Comparison of ENCODE assay signal across 17 cellular contexts in the genomic region with DNA sequence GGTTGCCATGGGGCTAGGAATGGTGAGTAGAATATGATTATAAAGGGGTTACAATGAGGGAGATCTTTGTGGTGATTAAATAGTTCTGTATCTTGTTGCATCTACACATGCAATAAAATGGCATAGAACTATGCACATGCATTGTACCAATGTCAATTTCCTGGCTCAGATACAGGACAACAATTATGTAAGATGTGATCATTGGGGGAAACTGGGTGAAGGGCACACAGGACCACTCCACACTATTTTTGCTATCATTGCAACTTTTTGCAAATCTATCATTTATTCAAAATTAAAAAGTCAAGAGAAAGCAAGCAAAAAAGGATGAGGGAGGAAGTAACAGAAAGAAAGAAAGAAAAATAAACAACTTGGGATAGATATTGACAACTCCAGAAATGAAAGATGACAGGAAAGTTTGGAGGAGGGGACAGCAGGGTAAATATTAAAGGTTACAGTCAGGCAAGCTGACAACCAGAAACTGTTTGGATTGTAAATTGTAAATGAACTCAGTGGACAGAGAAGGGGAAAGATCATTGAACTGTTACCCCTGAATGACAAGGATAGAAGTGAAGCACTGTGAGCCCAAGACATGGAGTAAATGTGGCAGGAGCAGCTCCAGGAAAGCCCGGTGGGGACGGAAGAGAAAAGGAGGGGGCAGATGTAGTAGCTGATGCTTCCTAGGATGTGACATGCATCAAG.
DNase-seq lines count a peak whose midpoint lies in the region; ATAC-seq and TF ChIP-seq lines count a peak whose summit lies in the region.
"Had no signal": no experiment of that assay in that cellular context is flagged by ENCODE, and none has a peak within 500 bp of the region (broad histone marks: within the 10 kb centered on the region; RNA-seq: fewer than 3 reads in every experiment).

No MANE protein-coding gene starts in this region.

- TF ChIP-seq POLR2A in esophagus muscularis mucosa (IDR thresholded peaks at IDR 0.05; ENCODE audit: low read depth): no peak

- H3K9ac ChIP-seq in GM23248 (no peak overlapping the region), liver (ENCODE audit: low read depth in 1 of 2, low read length in 2 of 2) (no peak overlapping the region)

- H3K79me2 ChIP-seq in GM23248 (ENCODE audit: insufficient read depth): no peaks in the 10 kb centered on the region

- no peaks in the 10 kb centered on the region for H4K20me1 ChIP-seq in GM23248 (ENCODE audit: insufficient read depth)

- H3K9me3 ChIP-seq in GM23248 (ENCODE audit: low read depth): no peaks in the 10 kb centered on the region
- no peaks in the 10 kb centered on the region for H3K9me3 ChIP-seq in liver (ENCODE audit: control insufficient read depth in 4 of 4, low read length in 3 of 4)
- H3K9me3 ChIP-seq in esophagus muscularis mucosa: no peaks in the 10 kb centered on the region

- ATAC-seq in activated T-cell treated with anti-CD3 and anti-CD28 coated beads, Interleukin-2, amount 50 U/mL, for 72 hours (replicated peaks in 1 of 2): no peak
- ATAC-seq: GM23338 had no signal

- H3K36me3 ChIP-seq in GM23248 (ENCODE audit: low read depth): no peaks in the 10 kb centered on the region
- H3K36me3 ChIP-seq in liver (ENCODE audit: control insufficient read depth in 4 of 4, insufficient read depth in 3 of 4, low read depth in 1 of 4, low read length in 3 of 4): no peaks in the 10 kb centered on the region
- no peaks in the 10 kb centered on the region for H3K36me3 ChIP-seq in esophagus muscularis mucosa

- no peak for DNase-seq in activated T-cell treated with anti-CD3 and anti-CD28 coated beads, Interleukin-2, amount 50 U/mL, for 72 hours
- DNase-seq in activated T-cell treated with anti-CD3 and anti-CD28 coated beads for 4 hours (no peak), GM23248 (no peak), COLO829 (ENCODE audit: low spot score) (no peak), esophagus muscularis mucosa (ENCODE audit: extremely low spot score) (no peak), NCI-H2196 (lab: John Stamatoyannopoulos, UW; ENCODE audit: unreplicated experiment) (no peak)
- DNase-seq in activated T-helper 1 cell treated with anti-CD3 and anti-CD28 coated beads, Interleukin-12 subunit alpha, Interleukin-12 subunit beta, Interleukin-2, Interleukin-4 antibody, amounts not matched to agents 30 ng/mL and 10 ng/mL and 1 ng/mL, durations not matched to agents 14 hours and 24 hours and 36 hours (ENCODE audit: low spot score): no peak
- DNase-seq: CD8-positive, alpha-beta memory T cell; DMS 273 treated with DMSO at 0.1 percent for 48 hours; KG1; NCI-H1092; NCI-H1930; NCI-H2171; NCI-H82 had no signal

- no peak overlapping the region for H3K4me2 ChIP-seq in GM23248 (ENCODE audit: unreplicated experiment)
- H3K4me2 ChIP-seq: GM23338 had no signal

- peaks cover 3 to 4% of the 10 kb centered on the region in 2 donors for H3K9me3 Mint-ChIP-seq in activated T-cell treated with anti-CD3 and anti-CD28 coated beads, Interleukin-2, amount 50 U/mL, for 72 hours
- H3K9me3 Mint-ChIP-seq in activated T-helper 1 cell treated with anti-CD3 and anti-CD28 coated beads, Interleukin-12 subunit alpha, Interleukin-12 subunit beta, Interleukin-2, Interleukin-4 antibody, amounts not matched to agents 30 ng/mL and 10 ng/mL and 1 ng/mL, durations not matched to agents 14 hours and 24 hours and 36 hours: peaks cover 6% of the 10 kb centered on the region
- H3K9me3 Mint-ChIP-seq: CD8-positive, alpha-beta memory T cell had no signal

- in situ Hi-C loops in GM23248 (cut with MboI): no loop called here

- TF ChIP-seq CTCF in liver (IDR thresholded peaks at IDR 0.05; ENCODE audit: low read depth, low read length, missing input control) (no peak), esophagus muscularis mucosa (IDR thresholded peaks at IDR 0.05) (no peak)

- TF ChIP-seq RAD21 in liver (IDR thresholded peaks at IDR 0.05): no peak

- 93 to 94% methylated on average over 2 of the region's 2 CpGs for WGBS in GM23248 (ENCODE audit: low coverage in 1 of 2, low lambda C conversion rate in 2 of 2, missing lambda C conversion rate in 2 of 2), 2 experiments
- 33% methylated on average over 2 of the region's 2 CpGs for WGBS in liver
- WGBS in esophagus muscularis mucosa: 81% methylated on average over 2 of the region's 2 CpGs

- H2AFZ ChIP-seq in GM23248: no peak overlapping the region
- H2AFZ ChIP-seq: GM23338 had no signal

- H3K36me3 Mint-ChIP-seq in activated T-cell treated with anti-CD3 and anti-CD28 coated beads, Interleukin-2, amount 50 U/mL, for 72 hours (ENCODE audit: insufficient read depth in 2 of 2): peaks cover 4 to 10% of the 10 kb centered on the region in 2 donors
- peaks cover 14% of the 10 kb centered on the region for H3K36me3 Mint-ChIP-seq in activated T-helper 1 cell treated with anti-CD3 and anti-CD28 coated beads, Interleukin-12 subunit alpha, Interleukin-12 subunit beta, Interleukin-2, Interleukin-4 antibody, amounts not matched to agents 30 ng/mL and 10 ng/mL and 1 ng/mL, durations not matched to agents 14 hours and 24 hours and 36 hours (ENCODE audit: low read depth)

- H3K4me3 ChIP-seq in GM23248 (no peak overlapping the region), liver (ENCODE audit: low read depth in 1 of 3, low read length in 3 of 3) (no peak overlapping the region), esophagus muscularis mucosa (no peak overlapping the region)
- H3K4me3 ChIP-seq: GM23338 had no signal

- H3K4me1 Mint-ChIP-seq in activated T-cell treated with anti-CD3 and anti-CD28 coated beads, Interleukin-2, amount 50 U/mL, for 72 hours (ENCODE audit: low read depth): peaks cover 91% of the 10 kb centered on the region
- H3K4me1 Mint-ChIP-seq in activated T-helper 1 cell treated with anti-CD3 and anti-CD28 coated beads, Interleukin-12 subunit alpha, Interleukin-12 subunit beta, Interleukin-2, Interleukin-4 antibody, amounts not matched to agents 30 ng/mL and 10 ng/mL and 1 ng/mL, durations not matched to agents 14 hours and 24 hours and 36 hours (ENCODE audit: low read depth): peaks cover 73% of the 10 kb centered on the region
- H3K4me1 Mint-ChIP-seq: GM23338 had no signal

- peak overlapping the region; percentile 91 for H3K27ac Mint-ChIP-seq in activated T-cell treated with anti-CD3 and anti-CD28 coated beads, Interleukin-2, amount 50 U/mL, for 72 hours
- H3K27ac Mint-ChIP-seq in activated T-helper 1 cell treated with anti-CD3 and anti-CD28 coated beads, Interleukin-12 subunit alpha, Interleukin-12 subunit beta, Interleukin-2, Interleukin-4 antibody, amounts not matched to agents 30 ng/mL and 10 ng/mL and 1 ng/mL, durations not matched to agents 14 hours and 24 hours and 36 hours: peak overlapping the region; percentile 54
- H3K27ac Mint-ChIP-seq: GM23338 had no signal

- no peaks in the 10 kb centered on the region for H3K27me3 Mint-ChIP-seq in activated T-cell treated with anti-CD3 and anti-CD28 coated beads, Interleukin-2, amount 50 U/mL, for 72 hours (ENCODE audit: low read depth)
- H3K27me3 Mint-ChIP-seq in activated T-helper 1 cell treated with anti-CD3 and anti-CD28 coated beads, Interleukin-12 subunit alpha, Interleukin-12 subunit beta, Interleukin-2, Interleukin-4 antibody, amounts not matched to agents 30 ng/mL and 10 ng/mL and 1 ng/mL, durations not matched to agents 14 hours and 24 hours and 36 hours (ENCODE audit: insufficient read depth): no peaks in the 10 kb centered on the region

- H3K4me1 ChIP-seq in GM23248 (ENCODE audit: insufficient read depth): peaks cover 25% of the 10 kb centered on the region
- H3K4me1 ChIP-seq in liver (ENCODE audit: control insufficient read depth in 4 of 4, insufficient read depth in 4 of 4, low read length in 3 of 4): peaks cover 0 to 16% (median 12%) of the 10 kb centered on the region in 4 donors
- peaks cover 0 to 7% (median 3%) of the 10 kb centered on the region in 4 donors for H3K4me1 ChIP-seq in esophagus muscularis mucosa

- intact Hi-C loops in activated T-helper 1 cell treated with anti-CD3 and anti-CD28 coated beads, Interleukin-12 subunit alpha, Interleukin-12 subunit beta, Interleukin-2, Interleukin-4 antibody, amounts not matched to agents 30 ng/mL and 10 ng/mL and 1 ng/mL, durations not matched to agents 14 hours and 24 hours and 36 hours (cut with micrococcal nuclease): loop anchor here (5.0 kb wide), 2 partner anchors 41 to 534 kb away; no protein-coding TSS in a partner anchor
- intact Hi-C loops in esophagus muscularis mucosa (cut with DNase I): no loop called here

- peaks cover 22% of the 10 kb centered on the region for H3F3A ChIP-seq in GM23248 (ENCODE audit: insufficient read depth)

- H3K4me3 Mint-ChIP-seq in activated T-cell treated with anti-CD3 and anti-CD28 coated beads, Interleukin-2, amount 50 U/mL, for 72 hours: peak overlapping the region; percentile 2 to 16
- no peak overlapping the region for H3K4me3 Mint-ChIP-seq in activated T-helper 1 cell treated with anti-CD3 and anti-CD28 coated beads, Interleukin-12 subunit alpha, Interleukin-12 subunit beta, Interleukin-2, Interleukin-4 antibody, amounts not matched to agents 30 ng/mL and 10 ng/mL and 1 ng/mL, durations not matched to agents 14 hours and 24 hours and 36 hours
- H3K4me3 Mint-ChIP-seq: CD8-positive, alpha-beta memory T cell; GM23338 had no signal

- 0 out of 2 replicates have a peak overlapping the region, but pooled peaks have one; percentile 9 for H3K27ac ChIP-seq in GM23248
- H3K27ac ChIP-seq in liver (ENCODE audit: low read depth in 1 of 2, low read length in 2 of 2): no peak overlapping the region
- H3K27ac ChIP-seq in esophagus muscularis mucosa (replicated peaks in 1 of 4): no peak overlapping the region
- H3K27ac ChIP-seq: HL-60 had no signal

- no peaks in the 10 kb centered on the region for H3K9me2 ChIP-seq in GM23248 (ENCODE audit: insufficient read depth)

- H3K27me3 ChIP-seq in GM23248 (replicated peaks; ENCODE audit: insufficient read depth) (no peaks in the 10 kb centered on the region), liver (ENCODE audit: control insufficient read depth in 4 of 4, insufficient read depth in 4 of 4, low read length in 3 of 4) (no peaks in the 10 kb centered on the region), esophagus muscularis mucosa (no peaks in the 10 kb centered on the region)

- no peak for TF ChIP-seq EP300 in esophagus muscularis mucosa (IDR thresholded peaks at IDR 0.05)

TF ChIP-seq in liver, 16 proteins besides CTCF, POLR2A, EP300 and RAD21 (continues in another document):
- TF ChIP-seq YY1 (IDR thresholded peaks at IDR 0.05): no peak
- TF ChIP-seq FOXA1 (IDR thresholded peaks at IDR 0.05): no peak
- TF ChIP-seq RXRA (IDR thresholded peaks at IDR 0.05): peak; percentile 73 to 75
- no peak for TF ChIP-seq HNF4G (IDR thresholded peaks at IDR 0.05)
- TF ChIP-seq TAF1 (conservative IDR thresholded peaks at IDR 0.05): no peak
- TF ChIP-seq GABPA (IDR thresholded peaks at IDR 0.05 in 1 of 2, conservative IDR thresholded peaks at IDR 0.05 in 1 of 2): no peak
- no peak for TF ChIP-seq NR2F2 (IDR thresholded peaks at IDR 0.05)
